14 cellular contexts compared by ENCODE assay signal in genomic region chr5:179797741-179798140, GRCh38.
"Had no signal": no experiment of that assay in that cellular context is flagged by ENCODE, and none has a peak within 500 bp of the region (broad histone marks: within the 10 kb centered on the region; RNA-seq: fewer than 3 reads in every experiment).

No MANE protein-coding gene starts in this region.

- H3K27me3 Mint-ChIP-seq: activated B cell treated with CpG ODN at 0.5 μM for 24 hours; activated CD4-positive, alpha-beta T cell treated with anti-CD3 and anti-CD28 coated beads, Interleukin-2, amount 10 ng/mL, durations not matched to agents 24 days and 14 days; activated naive CD4-positive, alpha-beta T cell treated with anti-CD3 and anti-CD28 coated beads, Interleukin-2, amount 50 U/mL, for 24 hours; naive thymus-derived CD4-positive, alpha-beta T cell had no signal

- H3K9me3 ChIP-seq: gastroesophageal sphincter, tibial artery, uterus had no signal

- H3K36me3 ChIP-seq: uterus had no signal

- H3K27ac Mint-ChIP-seq: activated B cell treated with CpG ODN at 0.5 μM for 24 hours; activated CD4-positive, alpha-beta T cell treated with anti-CD3 and anti-CD28 coated beads, Interleukin-2, amount 10 ng/mL, durations not matched to agents 24 days and 14 days; activated naive CD4-positive, alpha-beta T cell treated with anti-CD3 and anti-CD28 coated beads, Interleukin-2, amount 50 U/mL, for 24 hours; T-helper 1 cell treated with Interleukin-12 subunit alpha and Interleukin-12 subunit beta and Interleukin-4 antibody, amounts not matched to agents 30 μg/mL and 1 μg/mL, for 36 hours had no signal

- H3K4me3 Mint-ChIP-seq: activated CD4-positive, alpha-beta T cell treated with anti-CD3 and anti-CD28 coated beads, Interleukin-2, amount 10 ng/mL, durations not matched to agents 24 days and 14 days; activated naive CD4-positive, alpha-beta T cell treated with anti-CD3 and anti-CD28 coated beads, Interleukin-2, amount 50 U/mL, for 24 hours; T-helper 1 cell treated with Interleukin-12 subunit alpha and Interleukin-12 subunit beta and Interleukin-4 antibody, amounts not matched to agents 30 μg/mL and 1 μg/mL, for 36 hours had no signal

- H3K27me3 ChIP-seq: gastroesophageal sphincter, tibial artery, uterus had no signal

- H3K4me3 ChIP-seq: gastroesophageal sphincter, tibial artery, uterus had no signal

- H3K27ac ChIP-seq: uterus had no signal

- DNase-seq: activated B cell treated with CpG ODN at 0.5 μM for 24 hours; activated CD8-positive, alpha-beta memory T cell treated with anti-CD3 and anti-CD28 coated beads for 24 hours; activated effector memory CD4-positive, alpha-beta T cell treated with Interleukin-2 at 50 U/mL for 16 hours; central memory CD4-positive, alpha-beta T cell; cortex of kidney; effector CD8-positive, alpha-beta T cell; hippocampal formation; naive thymus-derived CD4-positive, alpha-beta T cell had no signal

- H3K9me3 Mint-ChIP-seq: activated B cell treated with CpG ODN at 0.5 μM for 24 hours; activated CD4-positive, alpha-beta T cell treated with anti-CD3 and anti-CD28 coated beads, Interleukin-2, amount 10 ng/mL, durations not matched to agents 24 days and 14 days; activated naive CD4-positive, alpha-beta T cell treated with anti-CD3 and anti-CD28 coated beads, Interleukin-2, amount 50 U/mL, for 24 hours; T-helper 1 cell treated with Interleukin-12 subunit alpha and Interleukin-12 subunit beta and Interleukin-4 antibody, amounts not matched to agents 30 μg/mL and 1 μg/mL, for 36 hours had no signal
